ENCODE assay signal across 9 cellular contexts in the genomic region with DNA sequence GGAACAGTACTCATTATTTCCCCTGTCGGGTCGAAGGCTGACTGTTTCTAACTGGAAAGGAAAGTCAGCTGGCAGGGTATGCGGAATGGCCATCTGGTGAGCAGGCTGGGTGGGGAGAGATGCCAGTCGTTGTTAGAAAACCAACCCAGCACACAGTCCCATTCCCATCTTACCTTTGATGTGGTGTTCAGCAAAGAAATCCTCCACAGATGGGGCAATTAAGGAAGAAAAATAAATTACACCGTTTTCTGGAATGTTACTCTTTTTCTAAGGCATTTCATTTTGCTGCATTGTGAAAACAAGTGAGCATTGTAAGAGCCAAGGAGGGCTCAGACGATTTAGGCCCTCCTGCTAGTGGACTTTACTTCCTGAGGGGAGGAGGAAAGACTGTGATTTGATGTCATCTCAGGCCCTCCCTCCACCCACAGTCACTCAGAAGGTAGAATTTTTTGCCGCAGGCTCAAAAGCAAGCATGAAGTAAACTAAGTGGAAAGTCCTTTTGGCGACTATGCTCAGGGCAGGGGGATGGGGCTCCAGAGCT. TPM values are rescaled to one million over a fixed set of nuclear protein-coding genes. Genes with fewer than 3 reads are reported as not detected.
DNase-seq lines count a peak whose midpoint lies in the region; ATAC-seq and TF ChIP-seq lines count a peak whose summit lies in the region.
"Had no signal": no experiment of that assay in that cellular context is flagged by ENCODE, and none has a peak within 500 bp of the region (broad histone marks: within the 10 kb centered on the region; RNA-seq: fewer than 3 reads in every experiment).

A gene (minus strand): TSS at position 335 of the 541 bp plus-strand sequence. CDS start 1,703 bp downstream, outside the sequence.

- H3K23ac ChIP-seq in neuronal stem cell (ENCODE audit: low read depth, low read length, poor library complexity), result no peak within 1 kb of the TSS

- peak within 1 kb of the TSS in 1 of 10 donors; percentile 0 for H3K27ac Mint-ChIP-seq in naive thymus-derived CD8-positive, alpha-beta T cell

- H2AK5ac ChIP-seq in neuronal stem cell (ENCODE audit: low read depth, low read length), result no peak within 1 kb of the TSS

- H3K9me3 ChIP-seq in fibroblast of lung (ENCODE audit: control insufficient read depth, insufficient read depth, low read depth, low read length) (no peaks in the 10 kb centered on the region), neuronal stem cell (replicated peaks in 1 of 2; ENCODE audit: control insufficient read depth in 2 of 2, insufficient read depth in 1 of 2, low read depth in 1 of 2, low read length in 2 of 2) (no peaks in the 10 kb centered on the region)

- peaks cover 0 to 13% (median 9%) of the 10 kb centered on the region in 3 donors for H3K36me3 Mint-ChIP-seq in naive thymus-derived CD8-positive, alpha-beta T cell

- H2BK120ac ChIP-seq in neuronal stem cell (ENCODE audit: low read depth, low read length), result no peak within 1 kb of the TSS

- H3K27ac ChIP-seq in fibroblast of lung (ENCODE audit: insufficient read depth, low read length) (peak within 1 kb of the TSS; percentile 57), neuronal stem cell (replicated peaks; ENCODE audit: low read length) (no peak within 1 kb of the TSS)

- no peak within 1 kb of the TSS for H2BK15ac ChIP-seq in neuronal stem cell (ENCODE audit: low read length)

- H3K4me3 Mint-ChIP-seq in naive thymus-derived CD8-positive, alpha-beta T cell, result no peak within 1 kb of the TSS

- H3K27me3 ChIP-seq in fibroblast of lung (ENCODE audit: control insufficient read depth, insufficient read depth, low read length), result no peaks in the 10 kb centered on the region
- no peaks in the 10 kb centered on the region for H3K27me3 ChIP-seq in neuronal stem cell (ENCODE audit: control insufficient read depth in 3 of 3, insufficient read depth in 3 of 3, low read depth in 1 of 3, low read length in 3 of 3)

- no peaks in the 10 kb centered on the region for H3K79me1 ChIP-seq in neuronal stem cell (ENCODE audit: low read depth, low read length)

- H3K79me2 ChIP-seq in fibroblast of lung (ENCODE audit: control insufficient read depth, insufficient read depth, low read length), result no peaks in the 10 kb centered on the region

- H3K4me3 ChIP-seq in fibroblast of lung (replicated peaks in 1 of 4; ENCODE audit: control extremely low read depth in 1 of 4, insufficient read depth in 1 of 4, low read depth in 3 of 4, low read length in 4 of 4) (peak within 1 kb of the TSS; percentile 28 to 52 (median 46)), neuronal stem cell (ENCODE audit: low read length in 2 of 2) (no peak within 1 kb of the TSS)

- H3K4ac ChIP-seq in neuronal stem cell (ENCODE audit: low read length), result no peak within 1 kb of the TSS

- no peak within 1 kb of the TSS for H4K91ac ChIP-seq in neuronal stem cell (ENCODE audit: low read depth, low read length, poor library complexity)

- H3K18ac ChIP-seq in neuronal stem cell (ENCODE audit: low read length), result no peak within 1 kb of the TSS

- no peak within 1 kb of the TSS for H4K8ac ChIP-seq in neuronal stem cell (ENCODE audit: low read depth, low read length)

- POLR2A ChIA-PET in naive thymus-derived CD8-positive, alpha-beta T cell (lab: Charles Lee), result no interaction called here

- no peaks in the 10 kb centered on the region for H4K20me1 ChIP-seq in fibroblast of lung (ENCODE audit: control insufficient read depth, extremely low read depth, insufficient read depth, low read length)

- no peaks in the 10 kb centered on the region for H3K27me3 Mint-ChIP-seq in naive thymus-derived CD8-positive, alpha-beta T cell

- H3K4me1 ChIP-seq in fibroblast of lung (ENCODE audit: control insufficient read depth, extremely low read depth, insufficient read depth, low read length), result peaks cover 21% of the 10 kb centered on the region
- H3K4me1 ChIP-seq in neuronal stem cell (ENCODE audit: control insufficient read depth in 2 of 2, insufficient read depth in 1 of 2, low read depth in 1 of 2, low read length in 2 of 2), result peaks cover 0 to 2% of the 10 kb centered on the region in 2 donors

- H3K9ac ChIP-seq in fibroblast of lung (ENCODE audit: insufficient read depth, low read length) (peak within 1 kb of the TSS; percentile 33), neuronal stem cell (ENCODE audit: low read depth, low read length, poor library complexity) (no peak within 1 kb of the TSS)

- no peak for ATAC-seq in naive thymus-derived CD8-positive, alpha-beta T cell

- H2BK12ac ChIP-seq in neuronal stem cell (ENCODE audit: low read length), result no peak within 1 kb of the TSS

- H3K4me1 Mint-ChIP-seq in naive thymus-derived CD8-positive, alpha-beta T cell, result peaks cover 0 to 13% (median 3%) of the 10 kb centered on the region in 4 donors

- no CpG with 5 or more reads among the region's 8 CpGs for WGBS in neuronal stem cell (ENCODE audit: extremely low coverage in 2 of 2, insufficient read length in 2 of 2, insufficient replicate concordance in 1 of 2), 2 donors

- no peak within 1 kb of the TSS for H3K14ac ChIP-seq in neuronal stem cell (ENCODE audit: low read length)

- H2AFZ ChIP-seq in fibroblast of lung (ENCODE audit: low read length) (no peak within 1 kb of the TSS), neuronal stem cell (ENCODE audit: low read length) (peak within 1 kb of the TSS; percentile 45)

- TF ChIP-seq CTCF in AG09319 (IDR thresholded peaks at IDR 0.05; ENCODE audit: low read depth, low read length), result no peak
- no peak for TF ChIP-seq CTCF in fibroblast of lung (conservative IDR thresholded peaks at IDR 0.05 in 1 of 2, IDR thresholded peaks at IDR 0.05 in 1 of 2; ENCODE audit: low read depth in 1 of 2, low read length in 2 of 2)
- no peak for TF ChIP-seq CTCF in GM10266 (IDR thresholded peaks at IDR 0.05; ENCODE audit: control insufficient read depth, insufficient read depth, low read depth, missing control alignments)

- H3K36me3 ChIP-seq in fibroblast of lung (ENCODE audit: control insufficient read depth, insufficient read depth, low read length) (no peaks in the 10 kb centered on the region), neuronal stem cell (replicated peaks in 1 of 2; ENCODE audit: control insufficient read depth in 2 of 2, insufficient read depth in 2 of 2, low read length in 2 of 2) (peaks cover 0 to 15% of the 10 kb centered on the region in 2 donors)

- H2BK5ac ChIP-seq in neuronal stem cell (ENCODE audit: low read length), result no peak within 1 kb of the TSS

- peak; percentile 76 for DNase-seq in AG09319 (ENCODE audit: extremely low read depth, low read depth)
- peak; percentile 88 for DNase-seq in RPMI7951 (ENCODE audit: low read depth)
- peak; percentile 60 to 86 for DNase-seq in fibroblast of lung (ENCODE audit: low read depth in 2 of 2)
- no peak for DNase-seq in neuronal stem cell (ENCODE audit: low spot score)
- DNase-seq in GM10266 (ENCODE audit: extremely low spot score), result no peak
- no peak for DNase-seq in DMS53 (lab: John Stamatoyannopoulos, UW)
- DNase-seq in mesenteric fat pad (ENCODE audit: low spot score), result no peak
- DNase-seq in naive thymus-derived CD8-positive, alpha-beta T cell, result no peak
- DNase-seq: head of caudate nucleus had no signal

- peak within 1 kb of the TSS; percentile 64 for H3K4me2 ChIP-seq in fibroblast of lung (ENCODE audit: extremely low read depth, insufficient read depth, low read length)
- H3K4me2 ChIP-seq in neuronal stem cell (ENCODE audit: insufficient read depth, low read length, poor library complexity, severe bottlenecking), result no peak within 1 kb of the TSS

- no peaks in the 10 kb centered on the region for H3K9me3 Mint-ChIP-seq in naive thymus-derived CD8-positive, alpha-beta T cell

RNA-seq across cellular contexts. Expression of the gene that starts here (rescaled TPM):
- total RNA-seq in RPMI7951 (2014; rRNA removed; shearing (Covaris generic)), result 16.3 and 18.5 TPM in 2 replicates
- total RNA-seq in fibroblast of lung (42.6 and 64.4 TPM in 2 replicates), mesenteric fat pad (7.2 TPM)
- polyA plus RNA-seq in fibroblast of lung, result 32.8 and 91.9 TPM in 2 replicates
- polyA plus RNA-seq in fibroblast of lung (2012), result 15.5 and 40.3 TPM in 2 replicates
- 16.4 and 30.2 TPM in 2 replicates for polyA minus RNA-seq in fibroblast of lung (ENCODE audit: low replicate concordance)
- 0.63 TPM for polyA plus RNA-seq in neuronal stem cell (2013, experiment 1 of 2)
- polyA plus RNA-seq in neuronal stem cell (2013, experiment 2 of 2), result 0.46 TPM
- total RNA-seq in naive thymus-derived CD8-positive, alpha-beta T cell, result under 1 TPM; 0.55 to 0.88 TPM
- polyA plus RNA-seq in naive thymus-derived CD8-positive, alpha-beta T cell, result under 1 TPM; 0.15 to 0.61 (median 0.59) TPM

Comparison
In these comparisons a context has a peak if more than half of its experiments do, and no peak if none do; other contexts are left out.
1. RNA of the gene that starts here (polyA plus RNA-seq): 15.5 to 91.9 TPM in fibroblast of lung; 0.15 to 0.61 TPM in naive thymus-derived CD8-positive, alpha-beta T cell; every median in the first group is over 10 times any median in the second.
2. DNase-seq: peak in AG09319 (single experiment), RPMI7951 (single experiment) and fibroblast of lung (2 of 2); none in neuronal stem cell (single experiment), GM10266 (single experiment), DMS53 (single experiment), mesenteric fat pad (single experiment) and naive thymus-derived CD8-positive, alpha-beta T cell (0 of 10).
3. H3K4me3 ChIP-seq: peak in fibroblast of lung (4 of 4); none in neuronal stem cell (0 of 2).